Comparison of ENCODE assay signal across 13 cellular contexts in the genomic region with DNA sequence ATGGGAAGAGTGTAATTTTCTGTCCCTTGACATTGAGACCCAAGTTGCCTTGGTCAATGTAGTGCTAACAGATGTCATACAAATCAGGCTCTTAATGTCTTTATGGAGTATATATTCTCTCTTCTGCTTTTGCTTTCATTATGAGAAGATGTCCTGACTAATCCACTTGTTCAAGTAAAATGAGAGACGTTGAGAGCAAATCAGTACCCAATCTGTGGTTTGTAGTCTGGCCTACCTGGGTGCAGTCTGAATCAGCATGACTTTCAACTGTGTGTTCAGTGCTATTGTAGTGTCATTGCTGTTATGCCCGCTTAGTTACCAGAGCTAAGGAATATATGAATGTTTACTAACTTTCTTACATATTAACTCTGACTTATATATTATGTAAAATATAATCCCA.
DNase-seq lines count a peak whose midpoint lies in the region; ATAC-seq lines count a peak whose summit lies in the region.
"Had no signal": no experiment of that assay in that cellular context is flagged by ENCODE, and none has a peak within 500 bp of the region (broad histone marks: within the 10 kb centered on the region; RNA-seq: fewer than 3 reads in every experiment).

No MANE protein-coding gene starts in this region.

- peak; percentile 96 for ATAC-seq in GM21786 (IDR thresholded peaks at IDR 0.05; ENCODE audit: unreplicated experiment)
- peak; percentile 98 for ATAC-seq in HG03159 (IDR thresholded peaks at IDR 0.05; ENCODE audit: unreplicated experiment)
- ATAC-seq in stimulated activated naive CD8-positive, alpha-beta T cell treated with anti-CD3 and anti-CD28 coated beads, Interleukin-15, amount 100 ng/mL, for 72 hours: peak; percentile 65
- no peak for ATAC-seq in aorta (ENCODE audit: low FRiP score)

- H3K36me3 Mint-ChIP-seq in activated CD4-positive, alpha-beta memory T cell treated with anti-CD3 and anti-CD28 coated beads for 36 hours: no peaks in the 10 kb centered on the region
- no peaks in the 10 kb centered on the region for H3K36me3 Mint-ChIP-seq in activated CD4-positive, alpha-beta memory T cell treated with anti-CD3 and anti-CD28 coated beads, Interleukin-2, amount 10 ng/mL, durations not matched to agents 7 days and 5 days (ENCODE audit: low read depth)

- H3K27me3 Mint-ChIP-seq in activated CD4-positive, alpha-beta memory T cell treated with anti-CD3 and anti-CD28 coated beads for 36 hours: no peaks in the 10 kb centered on the region
- no peaks in the 10 kb centered on the region for H3K27me3 Mint-ChIP-seq in activated CD4-positive, alpha-beta memory T cell treated with anti-CD3 and anti-CD28 coated beads, Interleukin-2, amount 10 ng/mL, durations not matched to agents 7 days and 5 days
- H3K27me3 Mint-ChIP-seq in stimulated activated naive CD8-positive, alpha-beta T cell treated with anti-CD3 and anti-CD28 coated beads, Interleukin-15, amount 100 ng/mL, for 72 hours: no peaks in the 10 kb centered on the region

- no peak overlapping the region for H3K4me3 ChIP-seq in aorta (ENCODE audit: low read length in 2 of 2)
- H3K4me3 ChIP-seq: lung, SJSA1, stomach had no signal

- intact Hi-C loops in activated CD4-positive, alpha-beta memory T cell treated with anti-CD3 and anti-CD28 coated beads for 36 hours (cut with micrococcal nuclease): no loop called here
- intact Hi-C loops in aorta (cut with DNase I) (no loop called here), posterior vena cava (cut with DNase I) (no loop called here)

- no peaks in the 10 kb centered on the region for H3K36me3 ChIP-seq in aorta (ENCODE audit: control insufficient read depth in 1 of 2, insufficient read depth in 2 of 2, low read length in 1 of 2)
- H3K36me3 ChIP-seq: SJSA1, stomach had no signal

- no peaks in the 10 kb centered on the region for H3K4me1 Mint-ChIP-seq in activated CD4-positive, alpha-beta memory T cell treated with anti-CD3 and anti-CD28 coated beads for 36 hours (ENCODE audit: low read depth)
- no peaks in the 10 kb centered on the region for H3K4me1 Mint-ChIP-seq in activated CD4-positive, alpha-beta memory T cell treated with anti-CD3 and anti-CD28 coated beads, Interleukin-2, amount 10 ng/mL, durations not matched to agents 7 days and 5 days
- no peaks in the 10 kb centered on the region for H3K4me1 Mint-ChIP-seq in stimulated activated naive CD8-positive, alpha-beta T cell treated with anti-CD3 and anti-CD28 coated beads, Interleukin-15, amount 100 ng/mL, for 72 hours

- no peak overlapping the region for H3K27ac ChIP-seq in aorta (ENCODE audit: low read depth in 1 of 2, low read length in 2 of 2)
- H3K27ac ChIP-seq: SJSA1, stomach had no signal

- POLR2A ChIA-PET in activated CD4-positive, alpha-beta memory T cell treated with anti-CD3 and anti-CD28 coated beads for 36 hours (lab: Charles Lee): no interaction called here
- POLR2A ChIA-PET in activated CD4-positive, alpha-beta memory T cell treated with anti-CD3 and anti-CD28 coated beads, Interleukin-2, amount 10 ng/mL, durations not matched to agents 7 days and 5 days (lab: Charles Lee): no interaction called here

- no peaks in the 10 kb centered on the region for H3K9me3 ChIP-seq in aorta (ENCODE audit: control insufficient read depth, low read length)
- H3K9me3 ChIP-seq: SJSA1 had no signal

- H3K9me3 Mint-ChIP-seq in activated CD4-positive, alpha-beta memory T cell treated with anti-CD3 and anti-CD28 coated beads for 36 hours: peaks cover 23% of the 10 kb centered on the region
- no peaks in the 10 kb centered on the region for H3K9me3 Mint-ChIP-seq in activated CD4-positive, alpha-beta memory T cell treated with anti-CD3 and anti-CD28 coated beads, Interleukin-2, amount 10 ng/mL, durations not matched to agents 7 days and 5 days
- peaks cover 0 to 12% of the 10 kb centered on the region in 2 donors for H3K9me3 Mint-ChIP-seq in stimulated activated naive CD8-positive, alpha-beta T cell treated with anti-CD3 and anti-CD28 coated beads, Interleukin-15, amount 100 ng/mL, for 72 hours

- DNase-seq in activated CD4-positive, alpha-beta memory T cell treated with anti-CD3 and anti-CD28 coated beads for 36 hours: peak; percentile 9
- DNase-seq in activated CD4-positive, alpha-beta memory T cell treated with anti-CD3 and anti-CD28 coated beads, Interleukin-2, amount 10 ng/mL, durations not matched to agents 7 days and 5 days: no peak
- DNase-seq in stimulated activated naive CD8-positive, alpha-beta T cell treated with anti-CD3 and anti-CD28 coated beads, Interleukin-15, amount 100 ng/mL, for 72 hours: no peak
- DNase-seq in aorta (no peak), glomerular visceral epithelial cell (ENCODE audit: extremely low spot score) (no peak), posterior vena cava (ENCODE audit: low spot score) (no peak)
- DNase-seq: DMS153, KBM-7, stomach had no signal

- H3K27ac Mint-ChIP-seq in activated CD4-positive, alpha-beta memory T cell treated with anti-CD3 and anti-CD28 coated beads for 36 hours: no peak overlapping the region
- no peak overlapping the region for H3K27ac Mint-ChIP-seq in activated CD4-positive, alpha-beta memory T cell treated with anti-CD3 and anti-CD28 coated beads, Interleukin-2, amount 10 ng/mL, durations not matched to agents 7 days and 5 days
- no peak overlapping the region for H3K27ac Mint-ChIP-seq in stimulated activated naive CD8-positive, alpha-beta T cell treated with anti-CD3 and anti-CD28 coated beads, Interleukin-15, amount 100 ng/mL, for 72 hours

- no peaks in the 10 kb centered on the region for H3K27me3 ChIP-seq in aorta (ENCODE audit: control insufficient read depth in 1 of 2, insufficient read depth in 2 of 2, low read length in 1 of 2)
- H3K27me3 ChIP-seq: SJSA1, stomach had no signal

- CTCF ChIA-PET in activated CD4-positive, alpha-beta memory T cell treated with anti-CD3 and anti-CD28 coated beads for 36 hours (lab: Charles Lee): no interaction called here
- CTCF ChIA-PET in activated CD4-positive, alpha-beta memory T cell treated with anti-CD3 and anti-CD28 coated beads, Interleukin-2, amount 10 ng/mL, durations not matched to agents 7 days and 5 days (lab: Charles Lee): no interaction called here

- no peak overlapping the region for H3K4me3 Mint-ChIP-seq in activated CD4-positive, alpha-beta memory T cell treated with anti-CD3 and anti-CD28 coated beads for 36 hours
- H3K4me3 Mint-ChIP-seq in activated CD4-positive, alpha-beta memory T cell treated with anti-CD3 and anti-CD28 coated beads, Interleukin-2, amount 10 ng/mL, durations not matched to agents 7 days and 5 days: no peak overlapping the region
- H3K4me3 Mint-ChIP-seq in stimulated activated naive CD8-positive, alpha-beta T cell treated with anti-CD3 and anti-CD28 coated beads, Interleukin-15, amount 100 ng/mL, for 72 hours: no peak overlapping the region

- WGBS in aorta, 2 donors: 83 to 89% methylated on average over 2 of the region's 2 CpGs

- no peaks in the 10 kb centered on the region for H3K4me1 ChIP-seq in aorta (ENCODE audit: control insufficient read depth in 1 of 2, insufficient read depth in 2 of 2, low read length in 2 of 2)
- H3K4me1 ChIP-seq: SJSA1, stomach had no signal
